In genomic region chr3:46693038-46693896, GRCh38 we compare ENCODE assay signal across 8 cellular contexts. TPM values are rescaled to one million over a fixed set of nuclear protein-coding genes. Genes with fewer than 3 reads are reported as not detected.
A peak's percentile ranks its signal among the peaks of the same experiment; 100 is the strongest.
DNase-seq lines count a peak whose midpoint lies in the region; ATAC-seq, FAIRE-seq and TF ChIP-seq lines count a peak whose summit lies in the region.

A gene with protein sequence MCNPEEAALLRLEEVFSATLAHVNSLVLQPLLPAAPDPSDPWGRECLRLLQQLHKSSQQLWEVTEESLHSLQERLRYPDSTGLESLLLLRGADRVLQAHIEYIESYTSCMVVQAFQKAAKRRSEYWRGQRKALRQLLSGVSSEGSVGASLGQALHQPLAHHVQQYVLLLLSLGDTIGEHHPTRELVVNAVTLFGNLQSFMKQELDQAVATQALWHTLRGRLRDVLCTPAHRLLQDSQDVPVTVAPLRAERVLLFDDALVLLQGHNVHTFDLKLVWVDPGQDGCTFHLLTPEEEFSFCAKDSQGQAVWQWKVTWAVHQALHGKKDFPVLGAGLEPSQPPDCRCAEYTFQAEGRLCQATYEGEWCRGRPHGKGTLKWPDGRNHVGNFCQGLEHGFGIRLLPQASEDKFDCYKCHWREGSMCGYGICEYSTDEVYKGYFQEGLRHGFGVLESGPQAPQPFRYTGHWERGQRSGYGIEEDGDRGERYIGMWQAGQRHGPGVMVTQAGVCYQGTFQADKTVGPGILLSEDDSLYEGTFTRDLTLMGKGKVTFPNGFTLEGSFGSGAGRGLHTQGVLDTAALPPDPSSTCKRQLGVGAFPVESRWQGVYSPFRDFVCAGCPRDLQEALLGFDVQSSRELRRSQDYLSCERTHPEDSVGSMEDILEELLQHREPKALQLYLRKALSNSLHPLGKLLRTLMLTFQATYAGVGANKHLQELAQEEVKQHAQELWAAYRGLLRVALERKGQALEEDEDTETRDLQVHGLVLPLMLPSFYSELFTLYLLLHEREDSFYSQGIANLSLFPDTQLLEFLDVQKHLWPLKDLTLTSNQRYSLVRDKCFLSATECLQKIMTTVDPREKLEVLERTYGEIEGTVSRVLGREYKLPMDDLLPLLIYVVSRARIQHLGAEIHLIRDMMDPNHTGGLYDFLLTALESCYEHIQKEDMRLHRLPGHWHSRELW (minus strand): TSS chr3:46693679. CDS start chr3:46689440, 4,239 bp downstream.

- no peak within 1 kb of the TSS for H2BK120ac ChIP-seq in H9 (ENCODE audit: low read depth, low read length, poor library complexity, severe bottlenecking)

- BruUV-seq in mammary epithelial cell (replicated peaks; lab: Mats Ljungman, UMichigan) = TSS peak; percentile 97

- H3T11ph ChIP-seq in H9 (ENCODE audit: low read length) = no peak within 1 kb of the TSS

- no peak for ATAC-seq in HG03039 (IDR thresholded peaks at IDR 0.05; ENCODE audit: unreplicated experiment)

- peak within 1 kb of the TSS; percentile 15 for H3K18ac ChIP-seq in H9 (ENCODE audit: insufficient read length, low read depth, low read length)

- H3K4me2 ChIP-seq in H9 (ENCODE audit: insufficient read depth, insufficient read length, low read length) = peak within 1 kb of the TSS; percentile 65
- H3K4me2 ChIP-seq in mammary epithelial cell (ENCODE audit: insufficient read depth, low read depth, low read length) = peak within 1 kb of the TSS; percentile 88

- H3K27ac ChIP-seq in H9 (ENCODE audit: insufficient read length, low read depth, low read length) = no peak within 1 kb of the TSS
- H3K27ac ChIP-seq in WERI-Rb-1 = no peak within 1 kb of the TSS
- peak within 1 kb of the TSS; percentile 89 for H3K27ac ChIP-seq in mammary epithelial cell (ENCODE audit: insufficient read depth, low read depth, low read length)
- peak within 1 kb of the TSS; percentile 83 to 87 for H3K27ac ChIP-seq in kidney (ENCODE audit: low read depth in 2 of 2, low read length in 2 of 2)

- no peak within 1 kb of the TSS for H2AK5ac ChIP-seq in H9 (ENCODE audit: insufficient read length, low read length)

- H3K9me3 Mint-ChIP-seq in H9 = no peaks in the 10 kb centered on the region

- no peaks in the 10 kb centered on the region for H3K79me1 ChIP-seq in H9 (ENCODE audit: insufficient read depth, low read depth, low read length, poor library complexity, severe bottlenecking)

- no peak within 1 kb of the TSS for H3K23ac ChIP-seq in H9 (ENCODE audit: insufficient read length, low read depth, low read length)

- no peak within 1 kb of the TSS for H2BK20ac ChIP-seq in H9 (ENCODE audit: low read depth, low read length, poor library complexity, severe bottlenecking)

- no peaks in the 10 kb centered on the region for H4K20me1 ChIP-seq in H9 (ENCODE audit: control insufficient read depth, insufficient read depth, insufficient read length)
- no peaks in the 10 kb centered on the region for H4K20me1 ChIP-seq in mammary epithelial cell (ENCODE audit: insufficient read depth, low read length)

- DNase-seq in A172 (ENCODE audit: low spot score) (peak; percentile 39), H9 (peak; percentile 77), WERI-Rb-1 (peak; percentile 32), mammary epithelial cell (peak; percentile 75), kidney (peak; percentile 90), GM10266 (ENCODE audit: extremely low spot score) (no peak)
- DNase-seq in stimulated activated CD4-positive, alpha-beta T cell treated with anti-CD3 and anti-CD28 coated beads, Interleukin-1b, Interleukin-23, amount 100 ng/mL, for 48 hours = peak; percentile 57

- no peak within 1 kb of the TSS for H4K91ac ChIP-seq in H9 (ENCODE audit: insufficient read length, low read depth, low read length)

- H2AFZ ChIP-seq in H9 (ENCODE audit: low read length) (no peak within 1 kb of the TSS), mammary epithelial cell (ENCODE audit: low read depth, low read length) (peak within 1 kb of the TSS; percentile 81)

- no peak within 1 kb of the TSS for H2BK15ac ChIP-seq in H9 (ENCODE audit: low read depth, low read length)

- intact Hi-C loops in mammary epithelial cell (cut with micrococcal nuclease) (loop anchor here (2.0 kb wide), 2 partner anchors 204 to 284 kb away; partner anchors contain the start of gene CCDC12), kidney (cut with DNase I) (no loop called here)

- no peak within 1 kb of the TSS; the same call in 1 of the 2 replicates for H3K14ac ChIP-seq in H9 (ENCODE audit: insufficient read depth, low read length)

- H3K4me3 ChIP-seq in WERI-Rb-1 (ENCODE audit: low read depth, low read length) = peak within 1 kb of the TSS; percentile 52
- peak within 1 kb of the TSS; percentile 72 to 93 (median 92) for H3K4me3 ChIP-seq in mammary epithelial cell (replicated peaks in 1 of 3; ENCODE audit: insufficient read depth in 1 of 3, low read depth in 2 of 3, low read length in 3 of 3)
- peak within 1 kb of the TSS; percentile 78 to 81 for H3K4me3 ChIP-seq in kidney (ENCODE audit: low read length in 2 of 2)

- peaks cover 4% of the 10 kb centered on the region; the same call in 1 of the 2 replicates for H3K27me3 ChIP-seq in H9 (ENCODE audit: insufficient read depth, low read length)
- H3K27me3 ChIP-seq in WERI-Rb-1 (ENCODE audit: insufficient read depth, low read depth, severe bottlenecking) = no peaks in the 10 kb centered on the region
- H3K27me3 ChIP-seq in mammary epithelial cell (ENCODE audit: insufficient read depth, low read length) = no peaks in the 10 kb centered on the region

- H3K36me3 ChIP-seq in WERI-Rb-1 = no peaks in the 10 kb centered on the region
- no peaks in the 10 kb centered on the region for H3K36me3 ChIP-seq in mammary epithelial cell (ENCODE audit: insufficient read depth, low read length)
- H3K36me3 ChIP-seq in kidney (ENCODE audit: control insufficient read depth in 1 of 2, insufficient read depth in 2 of 2, low read length in 2 of 2) = no peaks in the 10 kb centered on the region

- H2BK12ac ChIP-seq in H9 (ENCODE audit: insufficient read length, low read depth, low read length) = no peak within 1 kb of the TSS

- H3K56ac ChIP-seq in H9 (ENCODE audit: insufficient read length, low read depth, low read length) = no peak within 1 kb of the TSS

- no peak within 1 kb of the TSS for H4K8ac ChIP-seq in H9 (replicated peaks; ENCODE audit: insufficient read length, low read depth, low read length)

- peaks cover 14 to 17% of the 10 kb centered on the region in 2 experiments for H3K4me1 Mint-ChIP-seq in H9

- no peak for FAIRE-seq in kidney (lab: Jason Lieb, UNC)

- H3K27me3 Mint-ChIP-seq in H9 (ENCODE audit: low read depth) = peaks cover 39% of the 10 kb centered on the region

- TF ChIP-seq CTCF in H9 (conservative IDR thresholded peaks at IDR 0.05) (no peak; the same call in 2 of the 3 replicates), WERI-Rb-1 (IDR thresholded peaks at IDR 0.05; ENCODE audit: low read depth, low read length) (no peak), mammary epithelial cell (conservative IDR thresholded peaks at IDR 0.05 in 1 of 2, IDR thresholded peaks at IDR 0.05 in 1 of 2; ENCODE audit: extremely low read depth in 1 of 2, insufficient read depth in 1 of 2, low read depth in 1 of 2, low read length in 2 of 2) (peak in 1 of 2 donors; percentile 14), kidney (IDR thresholded peaks at IDR 0.05; ENCODE audit: borderline replicate concordance, extremely low read depth, insufficient read depth) (no peak), GM10266 (IDR thresholded peaks at IDR 0.05; ENCODE audit: control insufficient read depth, insufficient read depth, low read depth, missing control alignments) (no peak)

- no peak within 1 kb of the TSS; a peak in 2 of 7 replicates for H3K27ac Mint-ChIP-seq in H9

- no peak within 1 kb of the TSS for H4K5ac ChIP-seq in H9 (ENCODE audit: insufficient read length, low read depth, low read length)

- H3K23me2 ChIP-seq in H9 (ENCODE audit: insufficient read length, low read depth, low read length, poor library complexity, severe bottlenecking) = peaks cover 8% of the 10 kb centered on the region

- H3K4me1 ChIP-seq in H9 (ENCODE audit: insufficient read depth, low read length) (no peaks in the 10 kb centered on the region; the same call in 1 of the 2 replicates), mammary epithelial cell (ENCODE audit: insufficient read depth, low read length) (peaks cover 47% of the 10 kb centered on the region), kidney (ENCODE audit: control insufficient read depth in 1 of 2, insufficient read depth in 1 of 2, low read depth in 1 of 2, low read length in 2 of 2) (peaks cover 2 to 48% of the 10 kb centered on the region in 2 donors)

- in situ Hi-C loops in mammary epithelial cell (cut with MboI; ENCODE audit: low sequenced_read_pairs in 2 of 2) = no loop called here

- dilution Hi-C loops in mammary epithelial cell (cut with HindIII; ENCODE audit: low sequenced_read_pairs) = loop anchor here (25.0 kb wide), 1 partner anchor 144 kb away; no protein-coding TSS in a partner anchor

- no peaks in the 10 kb centered on the region for H3K79me2 ChIP-seq in H9 (ENCODE audit: insufficient read depth, low read length)
- H3K79me2 ChIP-seq in mammary epithelial cell (ENCODE audit: insufficient read depth, low read length) = peaks cover 47% of the 10 kb centered on the region

- no peak within 1 kb of the TSS for H3K9ac ChIP-seq in H9 (ENCODE audit: extremely low read depth, insufficient read length, low read length)
- H3K9ac ChIP-seq in mammary epithelial cell (ENCODE audit: insufficient read depth, low read length) = peak within 1 kb of the TSS; percentile 90
- peak within 1 kb of the TSS; percentile 74 to 88 for H3K9ac ChIP-seq in kidney (ENCODE audit: low read length in 2 of 2)

- H3K4me3 Mint-ChIP-seq in H9 = peak within 1 kb of the TSS; percentile 66 to 82

- no peak within 1 kb of the TSS for H3K4ac ChIP-seq in H9 (ENCODE audit: low read depth, low read length)

- H3K9me3 ChIP-seq in H9 (ENCODE audit: control insufficient read depth, low read depth, low read length) (no peaks in the 10 kb centered on the region), WERI-Rb-1 (ENCODE audit: severe bottlenecking) (no peaks in the 10 kb centered on the region), mammary epithelial cell (replicated peaks; ENCODE audit: insufficient read depth, low read length) (no peaks in the 10 kb centered on the region), kidney (ENCODE audit: control insufficient read depth in 1 of 2, low read length in 2 of 2) (no peaks in the 10 kb centered on the region)

- WGBS in H9 (ENCODE audit: extremely low coverage, insufficient read length, low lambda C conversion rate) = no CpG with 5 or more reads among the region's 72 CpGs
- 0% methylated on average over 6 of the region's 72 CpGs for WGBS in mammary epithelial cell (ENCODE audit: low coverage, missing lambda C conversion rate)

- CTCF ChIA-PET in mammary epithelial cell (lab: Charles Lee; ENCODE audit: low non-redundant PET) = interaction anchor here (0.6 to 0.7 kb wide), 3 partner anchors 20 to 590 kb away, joined by 4 to 7 read pairs (median 6); no protein-coding TSS in a partner anchor

- no peak within 1 kb of the TSS for H2BK5ac ChIP-seq in H9 (ENCODE audit: insufficient read length, low read length)

- no peaks in the 10 kb centered on the region; a peak in 1 of 7 replicates for H3K36me3 Mint-ChIP-seq in H9 (ENCODE audit: insufficient read depth in 1 of 3, low read depth in 3 of 3)

RNA-seq across cellular contexts. Expression of the gene that starts here (rescaled TPM):
- 5.4 and 5.6 TPM in 2 replicates for total RNA-seq in A172 (2014; rRNA removed; shearing (Covaris generic))
- total RNA-seq in H9 (2021) (4.9 and 5.0 TPM in 2 replicates), mammary epithelial cell (100 to 1,000 TPM in 1 of 2 donors, 10 to 100 TPM in 1; 57.5 to 144 TPM), kidney (78.9 TPM)
- polyA plus RNA-seq in mammary epithelial cell (59.4 TPM), kidney (ENCODE audit: insufficient read depth, low read depth, low replicate concordance) (43.0 TPM)
- polyA minus RNA-seq in mammary epithelial cell = 79.0 TPM

Comparison
In these comparisons a context has a peak if more than half of its experiments do, and no peak if none do; other contexts are left out.
1. H3K27ac ChIP-seq: peak in mammary epithelial cell (single experiment) and kidney (2 of 2); none in H9 (single experiment) and WERI-Rb-1 (single experiment).
2. Peak in every context shown above with its lines, with median percentiles within 50 percentile points of each other: H3K4me3 ChIP-seq.